ENCODE assay signal across 28 cellular contexts in the genomic region with DNA sequence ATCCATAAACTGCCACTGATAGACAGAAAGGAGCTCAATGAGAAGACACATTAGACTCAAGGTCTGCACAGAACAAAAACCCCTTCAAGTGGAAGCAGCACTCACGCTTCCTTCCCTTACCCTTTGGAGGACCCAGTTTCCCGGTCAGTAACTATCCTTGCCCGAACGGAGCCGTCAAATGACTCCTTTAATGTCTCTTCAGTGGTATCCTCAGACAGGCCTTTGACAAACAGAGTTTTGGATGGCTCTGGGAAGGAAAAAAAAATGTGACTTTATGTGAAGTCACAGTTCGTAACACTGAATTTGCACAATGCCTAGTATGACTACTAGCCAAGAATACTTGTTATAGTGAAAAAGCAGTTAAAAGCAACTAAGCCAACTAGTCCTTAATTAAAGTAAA. TPM values are rescaled to one million over a fixed set of nuclear protein-coding genes. Genes with fewer than 3 reads are reported as not detected.
A peak's percentile ranks its signal among the peaks of the same experiment; 100 is the strongest.
DNase-seq lines count a peak whose midpoint lies in the region; ATAC-seq, FAIRE-seq and TF ChIP-seq lines count a peak whose summit lies in the region.
"Had no signal": no experiment of that assay in that cellular context is flagged by ENCODE, and none has a peak within 500 bp of the region (broad histone marks: within the 10 kb centered on the region; RNA-seq: fewer than 3 reads in every experiment).

No MANE protein-coding gene starts in this region.

- H3K36me3 ChIP-seq in HCT116 (ENCODE audit: control insufficient read depth in 1 of 2, insufficient read depth in 2 of 2, low read length in 2 of 2) (peaks cover 69 to 79% of the 10 kb centered on the region in 2 experiments), astrocyte (ENCODE audit: insufficient read depth, low read length) (peaks cover 78% of the 10 kb centered on the region), ovary (no peaks in the 10 kb centered on the region)

- H3K9me3 Mint-ChIP-seq in activated T-cell treated with anti-CD3 and anti-CD28 coated beads, Interleukin-2, amount 50 U/mL, for 24 hours: no peaks in the 10 kb centered on the region
- H3K9me3 Mint-ChIP-seq in activated T-cell treated with anti-CD3 and anti-CD28 coated beads, Interleukin-2, amount 50 U/mL, for 4 hours: no peaks in the 10 kb centered on the region
- no peaks in the 10 kb centered on the region for H3K9me3 Mint-ChIP-seq in astrocyte (ENCODE audit: unreplicated experiment)
- no peaks in the 10 kb centered on the region for H3K9me3 Mint-ChIP-seq in natural killer cell treated with Interleukin-12 subunit alpha and Interleukin-12 subunit beta and Interleukin-15 and Interleukin-18, amount 100 ng/mL, for 72 hours
- H3K9me3 Mint-ChIP-seq: H9; naive thymus-derived CD8-positive, alpha-beta T cell; T-helper 1 cell treated with Interleukin-12 subunit alpha and Interleukin-12 subunit beta and Interleukin-4 antibody, amounts not matched to agents 30 μg/mL and 1 μg/mL, for 36 hours had no signal

- H3K9ac ChIP-seq in HCT116 (ENCODE audit: low read length) (no peak overlapping the region), astrocyte (ENCODE audit: low read length) (no peak overlapping the region)
- H3K9ac ChIP-seq: parathyroid adenoma had no signal

- H3K9me3 ChIP-seq in HCT116 (ENCODE audit: control insufficient read depth in 1 of 2, insufficient read depth in 1 of 2, low read depth in 1 of 2, low read length in 2 of 2) (no peaks in the 10 kb centered on the region), astrocyte (ENCODE audit: insufficient read depth, low read depth, low read length) (no peaks in the 10 kb centered on the region), ovary (no peaks in the 10 kb centered on the region)
- H3K9me3 ChIP-seq: ascending aorta, esophagus muscularis mucosa, thyroid gland had no signal

- peak overlapping the region; percentile 83 for H3K27ac Mint-ChIP-seq in activated T-cell treated with anti-CD3 and anti-CD28 coated beads, Interleukin-2, amount 50 U/mL, for 24 hours
- H3K27ac Mint-ChIP-seq in astrocyte (ENCODE audit: unreplicated experiment): peak overlapping the region; percentile 26
- peak overlapping the region; percentile 27 to 57 for H3K27ac Mint-ChIP-seq in natural killer cell treated with Interleukin-12 subunit alpha and Interleukin-12 subunit beta and Interleukin-15 and Interleukin-18, amount 100 ng/mL, for 72 hours
- H3K27ac Mint-ChIP-seq: T-helper 1 cell treated with Interleukin-12 subunit alpha and Interleukin-12 subunit beta and Interleukin-4 antibody, amounts not matched to agents 30 μg/mL and 1 μg/mL, for 36 hours had no signal

- no peak for TF ChIP-seq RAD21 in HCT116 (IDR thresholded peaks at IDR 0.05; ENCODE audit: low read depth)

- H3K4me3 ChIP-seq in HCT116 (replicated peaks in 1 of 2; ENCODE audit: low read depth in 1 of 2, low read length in 2 of 2): no peak overlapping the region
- H3K4me3 ChIP-seq in astrocyte (ENCODE audit: insufficient read depth, low read depth, low read length): no peak overlapping the region
- H3K4me3 ChIP-seq in ovary: no peak overlapping the region
- H3K4me3 ChIP-seq: ascending aorta, esophagus muscularis mucosa, thyroid gland had no signal

- H3K4me2 ChIP-seq in HCT116 (ENCODE audit: low read length) (no peak overlapping the region), astrocyte (ENCODE audit: low read length) (no peak overlapping the region)

- no TSS peak for BruUV-seq in HCT116 (replicated peaks; lab: Mats Ljungman, UMichigan)

- H3K27me3 Mint-ChIP-seq in activated T-cell treated with anti-CD3 and anti-CD28 coated beads, Interleukin-2, amount 50 U/mL, for 24 hours: no peaks in the 10 kb centered on the region
- H3K27me3 Mint-ChIP-seq in activated T-cell treated with anti-CD3 and anti-CD28 coated beads, Interleukin-2, amount 50 U/mL, for 4 hours (ENCODE audit: low read depth): no peaks in the 10 kb centered on the region
- no peaks in the 10 kb centered on the region for H3K27me3 Mint-ChIP-seq in astrocyte (ENCODE audit: low read depth, unreplicated experiment)
- no peaks in the 10 kb centered on the region for H3K27me3 Mint-ChIP-seq in natural killer cell treated with Interleukin-12 subunit alpha and Interleukin-12 subunit beta and Interleukin-15 and Interleukin-18, amount 100 ng/mL, for 72 hours
- H3K27me3 Mint-ChIP-seq: naive thymus-derived CD8-positive, alpha-beta T cell had no signal

- no peaks in the 10 kb centered on the region for H3K4me1 ChIP-seq in HCT116 (ENCODE audit: control insufficient read depth in 1 of 2, insufficient read depth in 2 of 2, low read length in 2 of 2)
- H3K4me1 ChIP-seq in astrocyte (ENCODE audit: insufficient read depth, low read length): no peaks in the 10 kb centered on the region
- no peaks in the 10 kb centered on the region for H3K4me1 ChIP-seq in ovary (ENCODE audit: insufficient read depth)
- H3K4me1 ChIP-seq: ascending aorta, thyroid gland had no signal

- no peak for ATAC-seq in activated T-cell treated with anti-CD3 and anti-CD28 coated beads, Interleukin-2, amount 50 U/mL, for 4 hours
- no peak for ATAC-seq in HCT116
- ATAC-seq in natural killer cell treated with Interleukin-12 subunit alpha and Interleukin-12 subunit beta and Interleukin-15 and Interleukin-18, amount 100 ng/mL, for 72 hours: no peak
- no peak for ATAC-seq in Right ventricle myocardium superior (ENCODE audit: poor library complexity)
- ATAC-seq in GM21515 (IDR thresholded peaks at IDR 0.05; ENCODE audit: unreplicated experiment): no peak
- ATAC-seq: left lobe of liver, right cardiac atrium had no signal

- H3K36me3 Mint-ChIP-seq in activated T-cell treated with anti-CD3 and anti-CD28 coated beads, Interleukin-2, amount 50 U/mL, for 24 hours (ENCODE audit: low read depth): peaks cover 97% of the 10 kb centered on the region
- H3K36me3 Mint-ChIP-seq in activated T-cell treated with anti-CD3 and anti-CD28 coated beads, Interleukin-2, amount 50 U/mL, for 4 hours (ENCODE audit: insufficient read depth): peaks cover 69% of the 10 kb centered on the region
- peaks cover 36% of the 10 kb centered on the region for H3K36me3 Mint-ChIP-seq in astrocyte (ENCODE audit: low read depth, unreplicated experiment)
- peaks cover 58% of the 10 kb centered on the region for H3K36me3 Mint-ChIP-seq in natural killer cell treated with Interleukin-12 subunit alpha and Interleukin-12 subunit beta and Interleukin-15 and Interleukin-18, amount 100 ng/mL, for 72 hours

- H3K79me2 ChIP-seq in HCT116 (ENCODE audit: insufficient read depth, low read length) (peaks cover 57% of the 10 kb centered on the region), astrocyte (ENCODE audit: insufficient read depth, low read length) (peaks cover 44% of the 10 kb centered on the region)

- peaks cover 52% of the 10 kb centered on the region for H3K4me1 Mint-ChIP-seq in activated T-cell treated with anti-CD3 and anti-CD28 coated beads, Interleukin-2, amount 50 U/mL, for 24 hours (ENCODE audit: low read depth)
- H3K4me1 Mint-ChIP-seq in activated T-cell treated with anti-CD3 and anti-CD28 coated beads, Interleukin-2, amount 50 U/mL, for 4 hours (ENCODE audit: low read depth): peaks cover 44% of the 10 kb centered on the region
- H3K4me1 Mint-ChIP-seq in astrocyte (ENCODE audit: low read depth, unreplicated experiment): peaks cover 8% of the 10 kb centered on the region
- peaks cover 34 to 54% of the 10 kb centered on the region in 2 donors for H3K4me1 Mint-ChIP-seq in natural killer cell treated with Interleukin-12 subunit alpha and Interleukin-12 subunit beta and Interleukin-15 and Interleukin-18, amount 100 ng/mL, for 72 hours (ENCODE audit: low read depth in 2 of 2)

- no peak overlapping the region for H3K27ac ChIP-seq in HCT116 (ENCODE audit: low read depth, low read length)
- no peak overlapping the region for H3K27ac ChIP-seq in astrocyte (ENCODE audit: low read depth, low read length)
- no peak overlapping the region for H3K27ac ChIP-seq in ovary
- H3K27ac ChIP-seq: ascending aorta, C4-2B, esophagus muscularis mucosa, parathyroid adenoma, thyroid gland had no signal

- H3K9me2 ChIP-seq in HCT116 (ENCODE audit: insufficient read depth): no peaks in the 10 kb centered on the region

- TF ChIP-seq CTCF in HCT116 (IDR thresholded peaks at IDR 0.05 in 2 of 3, conservative IDR thresholded peaks at IDR 0.05 in 1 of 3; ENCODE audit: borderline replicate concordance in 1 of 3, insufficient read depth in 1 of 3, low read depth in 2 of 3, low read length in 2 of 3) (no peak), astrocyte (IDR thresholded peaks at IDR 0.05; ENCODE audit: insufficient read depth, low read depth, low read length) (no peak), ovary (IDR thresholded peaks at IDR 0.05) (no peak)

- H2AFZ ChIP-seq in HCT116 (ENCODE audit: low read depth, low read length, poor library complexity, severe bottlenecking) (no peak overlapping the region), astrocyte (ENCODE audit: low read depth, low read length) (no peak overlapping the region)
- H2AFZ ChIP-seq: parathyroid adenoma had no signal

- H3K4me3 Mint-ChIP-seq in activated T-cell treated with anti-CD3 and anti-CD28 coated beads, Interleukin-2, amount 50 U/mL, for 24 hours: peak overlapping the region; percentile 13
- H3K4me3 Mint-ChIP-seq in activated T-cell treated with anti-CD3 and anti-CD28 coated beads, Interleukin-2, amount 50 U/mL, for 4 hours: no peak overlapping the region
- no peak overlapping the region for H3K4me3 Mint-ChIP-seq in astrocyte (ENCODE audit: unreplicated experiment)
- H3K4me3 Mint-ChIP-seq in natural killer cell treated with Interleukin-12 subunit alpha and Interleukin-12 subunit beta and Interleukin-15 and Interleukin-18, amount 100 ng/mL, for 72 hours: no peak overlapping the region
- H3K4me3 Mint-ChIP-seq: H9; T-helper 1 cell treated with Interleukin-12 subunit alpha and Interleukin-12 subunit beta and Interleukin-4 antibody, amounts not matched to agents 30 μg/mL and 1 μg/mL, for 36 hours had no signal

- 86 to 89% (median 87%) methylated on average over 6 of the region's 6 CpGs for WGBS in ovary, 3 donors

- RAD21 ChIA-PET in HCT116 (lab: Charles Lee; ENCODE audit: low non-redundant PET in 1 of 2, low total read pairs in 2 of 2, uncharacterized antibody in 2 of 2, unreplicated experiment in 2 of 2): no interaction called here

- no peaks in the 10 kb centered on the region for H3K27me3 ChIP-seq in HCT116 (ENCODE audit: insufficient read depth, low read length)
- H3K27me3 ChIP-seq in astrocyte (ENCODE audit: insufficient read depth, low read length): no peaks in the 10 kb centered on the region
- no peaks in the 10 kb centered on the region for H3K27me3 ChIP-seq in ovary
- H3K27me3 ChIP-seq: ascending aorta, esophagus muscularis mucosa, thyroid gland had no signal

- TF ChIP-seq POLR2A in HCT116 (IDR thresholded peaks at IDR 0.05; ENCODE audit: borderline replicate concordance, extremely low read depth, insufficient read depth, insufficient read length) (no peak), ovary (IDR thresholded peaks at IDR 0.05) (no peak)

- POLR2A ChIA-PET in HCT116 (lab: Charles Lee): interaction anchor here (4.8 kb wide), 1 partner anchor 8 kb away, joined by 67 read pairs; the partner anchor contains the start of gene NCL

- CTCF ChIA-PET in HCT116 (lab: Charles Lee): no interaction called here

- H4K20me1 ChIP-seq in HCT116 (ENCODE audit: insufficient read depth) (peaks cover 63% of the 10 kb centered on the region; the same call in 1 of the 2 replicates), astrocyte (ENCODE audit: insufficient read depth, low read length) (peaks cover 82% of the 10 kb centered on the region)

- TF ChIP-seq EP300 in ovary (IDR thresholded peaks at IDR 0.05): no peak

- intact Hi-C loops in HCT116 (cut with micrococcal nuclease) (no loop called here), ovary (cut with DNase I) (no loop called here), Right ventricle myocardium superior (cut with DNase I) (no loop called here)

- DNase-seq in activated T-cell treated with anti-CD3 and anti-CD28 coated beads, Interleukin-2, amount 50 U/mL, for 24 hours: no peak
- no peak for DNase-seq in activated T-cell treated with anti-CD3 and anti-CD28 coated beads, Interleukin-2, amount 50 U/mL, for 4 hours
- no peak for DNase-seq in HCT116 (ENCODE audit: low read depth, low spot score)
- no peak for DNase-seq in astrocyte (ENCODE audit: low read depth)
- DNase-seq in natural killer cell treated with Interleukin-12 subunit alpha and Interleukin-12 subunit beta and Interleukin-15 and Interleukin-18, amount 100 ng/mL, for 72 hours (ENCODE audit: low spot score): no peak
- no peak for DNase-seq in ovary
- DNase-seq in Right ventricle myocardium superior: no peak
- DNase-seq: activated gamma-delta T cell treated with Interleukin-2 at 50 U/mL for 16 hours; cerebellar nuclear complex; foreskin melanocyte; H9; naive thymus-derived CD8-positive, alpha-beta T cell; NCI-H1092; NCI-H187; NCI-H69; right cardiac atrium; stimulated activated CD4-positive, alpha-beta T cell treated with anti-CD3 and anti-CD28 coated beads, Interleukin-4, amount 100 ng/mL, for 24 hours; stimulated activated naive CD4-positive, alpha-beta T cell treated with Interleukin-2 at 50 U/mL for 16 hours; thyroid gland had no signal

- no peak for FAIRE-seq in astrocyte (lab: Jason Lieb, UNC)
- FAIRE-seq: D721Med, GM12892 had no signal

RNA-seq across cellular contexts. Expression of gene NCL, which starts 8.4 kb away (rescaled TPM):
- 1,000 to 10,000 TPM; 1,928 to 2,267 (median 2,014) TPM for total RNA-seq in activated T-cell treated with anti-CD3 and anti-CD28 coated beads, Interleukin-2, amount 50 U/mL, for 4 hours
- total RNA-seq in HCT116 (2021; ENCODE audit: unreplicated experiment): 1,077 TPM
- polyA plus RNA-seq in HCT116 (2012): 595 and 601 TPM in 2 replicates
- total RNA-seq in astrocyte: 562 and 603 TPM in 2 replicates
- 1,000 to 10,000 TPM in 1 of 2 donors, 100 to 1,000 TPM in 1; 802 to 1,405 TPM for total RNA-seq in natural killer cell treated with Interleukin-12 subunit alpha and Interleukin-12 subunit beta and Interleukin-15 and Interleukin-18, amount 100 ng/mL, for 72 hours
- total RNA-seq in ovary: 100 to 1,000 TPM; 111 to 565 (median 509) TPM
- 100 to 1,000 TPM; 266 to 724 TPM for polyA plus RNA-seq in ovary
- total RNA-seq in Right ventricle myocardium superior: 190 TPM

Comparison
In these comparisons a context has a peak if more than half of its experiments do, and no peak if none do; other contexts are left out.
1. H3K27ac Mint-ChIP-seq: peak in every context shown above with its lines; median percentile 83 in activated T-cell treated with anti-CD3 and anti-CD28 coated beads, Interleukin-2, amount 50 U/mL, for 24 hours; 42 in natural killer cell treated with Interleukin-12 subunit alpha and Interleukin-12 subunit beta and Interleukin-15 and Interleukin-18, amount 100 ng/mL, for 72 hours; 26 in astrocyte.